Comparison of ENCODE assay signal across 20 cellular contexts in the genomic region with DNA sequence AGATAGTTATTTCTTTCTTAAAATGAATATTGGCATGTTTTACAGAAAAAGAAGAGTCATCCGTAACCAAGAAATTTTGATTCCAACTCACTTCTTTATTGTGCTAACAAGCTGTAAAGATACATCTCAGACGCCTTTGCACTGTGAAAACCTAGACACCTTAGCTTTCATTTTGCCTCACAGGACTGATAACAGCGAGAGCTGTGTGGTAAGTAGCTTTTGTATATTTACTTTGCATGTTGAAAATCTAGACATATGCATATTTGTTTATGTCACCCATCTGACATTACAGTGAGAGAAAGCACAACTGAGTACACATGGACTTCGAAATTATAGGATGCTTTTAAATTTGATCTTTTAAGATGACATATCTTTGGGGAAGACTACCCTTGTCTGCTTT.
DNase-seq lines count a peak whose midpoint lies in the region; ATAC-seq, FAIRE-seq and TF ChIP-seq lines count a peak whose summit lies in the region.
"Had no signal": no experiment of that assay in that cellular context is flagged by ENCODE, and none has a peak within 500 bp of the region (broad histone marks: within the 10 kb centered on the region; RNA-seq: fewer than 3 reads in every experiment).

No MANE protein-coding gene starts in this region.

- H3K9me3 ChIP-seq in HepG2 (ENCODE audit: low read length), result no peaks in the 10 kb centered on the region
- no peaks in the 10 kb centered on the region for H3K9me3 ChIP-seq in right lobe of liver
- H3K9me3 ChIP-seq: A549, Caco-2 had no signal

- TF ChIP-seq POLR2A in HepG2 (IDR thresholded peaks at IDR 0.05; ENCODE audit: insufficient read depth in 1 of 2, low read depth in 2 of 2, low read length in 2 of 2) (no peak), right lobe of liver (IDR thresholded peaks at IDR 0.05) (no peak)

- no TSS peak for BruUV-seq in HepG2 (replicated peaks; lab: Mats Ljungman, UMichigan)

- H3K4me3 ChIP-seq in HepG2 (replicated peaks in 1 of 3; ENCODE audit: insufficient read depth in 1 of 3, low read depth in 2 of 3, low read length in 3 of 3), result no peak overlapping the region
- H3K4me3 ChIP-seq in right lobe of liver, result no peak overlapping the region
- H3K4me3 ChIP-seq: A549; BLaER1 treated with 17β-estradiol and CSF1 and Interleukin-3, amounts not matched to agents 10 nM and 100 nM had no signal

- intact Hi-C loops in HepG2 (cut with micrococcal nuclease; ENCODE audit: unreplicated experiment), result no loop called here
- intact Hi-C loops in right lobe of liver (cut with DNase I), result no loop called here

- no peaks in the 10 kb centered on the region for H3K79me2 ChIP-seq in HepG2 (ENCODE audit: insufficient read depth, low read length)

- no peak overlapping the region for H3K4me2 ChIP-seq in HepG2 (ENCODE audit: low read depth, low read length)
- H3K4me2 ChIP-seq: A549; BLaER1 treated with 17β-estradiol and CSF1 and Interleukin-3, amounts not matched to agents 10 nM and 100 nM had no signal

- in situ Hi-C loops in HepG2 (cut with HindIII; ENCODE audit: extremely low pct_ligation_motif_present, low pct_unique_long_range_greater_than_20kb), result no loop called here

- POLR2A ChIA-PET in HepG2 (lab: Yijun Ruan, JAX), result interaction anchor here (0.8 to 1.3 kb wide), 2 partner anchors 8 to 19 kb away, joined by 4 read pairs; no protein-coding TSS in a partner anchor

- peaks cover 27 to 83% of the 10 kb centered on the region in 2 experiments for H3K36me3 ChIP-seq in HepG2 (replicated peaks in 1 of 2; ENCODE audit: control insufficient read depth in 1 of 2, insufficient read depth in 2 of 2, low read length in 2 of 2)
- peaks cover 0 to 95% (median 30%) of the 10 kb centered on the region in 4 donors for H3K36me3 ChIP-seq in right lobe of liver
- H3K36me3 ChIP-seq: BLaER1 treated with 17β-estradiol and CSF1 and Interleukin-3, amounts not matched to agents 10 nM and 100 nM had no signal

- no peak overlapping the region for H2AFZ ChIP-seq in HepG2 (ENCODE audit: low read length)

- H3K9ac ChIP-seq in HepG2 (ENCODE audit: insufficient read depth, low read depth, low read length), result no peak overlapping the region
- H3K9ac ChIP-seq: BLaER1 treated with 17β-estradiol and CSF1 and Interleukin-3, amounts not matched to agents 10 nM and 100 nM had no signal

- FAIRE-seq in HepG2 (lab: Jason Lieb, UNC), result no peak
- peak; percentile 21 for FAIRE-seq in islet of Langerhans (lab: Jason Lieb, UNC)
- FAIRE-seq: A549, D721Med, G401.6, GM12892, GM18507 had no signal

- ATAC-seq in HepG2, result no peak
- no peak for ATAC-seq in right lobe of liver
- no peak for ATAC-seq in GM21528 (IDR thresholded peaks at IDR 0.05; ENCODE audit: low FRiP score, unreplicated experiment)
- ATAC-seq: A549; CD8-positive, alpha-beta T cell had no signal

- TF ChIP-seq EP300 in HepG2 (IDR thresholded peaks at IDR 0.05; ENCODE audit: low read depth in 2 of 2, low read length in 2 of 2) (no peak), HepG2 (CRISPR knock-in tag; IDR thresholded peaks at IDR 0.05; ENCODE audit: borderline replicate concordance) (no peak)

- DNase-seq in HepG2 (ENCODE audit: low spot score) (no peak), right lobe of liver (no peak), NCI-H1048 (lab: John Stamatoyannopoulos, UW) (no peak)
- DNase-seq: AML-193; Caco-2; Calu3; CD4-positive, alpha-beta T cell; CD8-positive, alpha-beta T cell; DMS79 treated with DMSO at 0.1 percent for 48 hours; GF-D8 had no signal

- no peaks in the 10 kb centered on the region for H3K27me3 ChIP-seq in HepG2 (ENCODE audit: control insufficient read depth in 1 of 2, insufficient read depth in 2 of 2, low read length in 2 of 2)
- H3K27me3 ChIP-seq in right lobe of liver, result no peaks in the 10 kb centered on the region
- H3K27me3 ChIP-seq: BLaER1 treated with 17β-estradiol and CSF1 and Interleukin-3, amounts not matched to agents 10 nM and 100 nM had no signal

- no peak for TF ChIP-seq RAD21 in HepG2 (CRISPR knock-in tag; IDR thresholded peaks at IDR 0.05)

- H3K27ac ChIP-seq in HepG2 (ENCODE audit: extremely low read length, insufficient read depth, low read length) (no peak overlapping the region), right lobe of liver (no peak overlapping the region)
- H3K27ac ChIP-seq: 22Rv1; A549; BLaER1 treated with 17β-estradiol and CSF1 and Interleukin-3, amounts not matched to agents 10 nM and 100 nM; C4-2B had no signal

- no peaks in the 10 kb centered on the region for H4K20me1 ChIP-seq in HepG2 (ENCODE audit: insufficient read depth, low read length)
- H4K20me1 ChIP-seq: BLaER1 treated with 17β-estradiol and CSF1 and Interleukin-3, amounts not matched to agents 10 nM and 100 nM had no signal

- CTCF ChIA-PET in HepG2 (lab: Yijun Ruan, JAX; ENCODE audit: low intra/inter-chr PET ratio, low total read pairs), result no interaction called here

- H3K4me1 ChIP-seq in HepG2 (ENCODE audit: insufficient read depth, low read length) (no peaks in the 10 kb centered on the region), right lobe of liver (no peaks in the 10 kb centered on the region)
- H3K4me1 ChIP-seq: A549; BLaER1 treated with 17β-estradiol and CSF1 and Interleukin-3, amounts not matched to agents 10 nM and 100 nM; Caco-2 had no signal

- TF ChIP-seq CTCF in HepG2 (CRISPR knock-in tag; IDR thresholded peaks at IDR 0.05) (no peak), right lobe of liver (IDR thresholded peaks at IDR 0.05) (no peak)

- WGBS in HepG2 (ENCODE audit: low lambda C conversion rate), result 89% methylated on average over 4 of the region's 4 CpGs
- 69% methylated on average over 4 of the region's 4 CpGs for WGBS in right lobe of liver (ENCODE audit: insufficient coverage, low coverage, low lambda C conversion rate, missing lambda C conversion rate)

TF ChIP-seq in HepG2, 621 proteins besides CTCF, POLR2A, EP300 and RAD21:
- TF ChIP-seq ZBTB44 (CRISPR knock-in tag; IDR thresholded peaks at IDR 0.05) (no peak), FOXP1 (IDR thresholded peaks at IDR 0.05) (no peak), FOXP1 (CRISPR knock-in tag; IDR thresholded peaks at IDR 0.05) (0 out of 2 replicates have a peak, but pooled peaks have one; percentile 15), SP1 (IDR thresholded peaks at IDR 0.05) (no peak), SP1 (CRISPR knock-in tag; IDR thresholded peaks at IDR 0.05) (no peak), KDM1A (CRISPR knock-in tag; IDR thresholded peaks at IDR 0.05) (no peak), FOXA3 (CRISPR knock-in tag; IDR thresholded peaks at IDR 0.05) (0 out of 2 replicates have a peak, but pooled peaks have one; percentile 20), PHF8 (CRISPR knock-in tag; IDR thresholded peaks at IDR 0.05) (no peak), NBN (conservative IDR thresholded peaks at IDR 0.05) (no peak)
